In the genomic region with DNA sequence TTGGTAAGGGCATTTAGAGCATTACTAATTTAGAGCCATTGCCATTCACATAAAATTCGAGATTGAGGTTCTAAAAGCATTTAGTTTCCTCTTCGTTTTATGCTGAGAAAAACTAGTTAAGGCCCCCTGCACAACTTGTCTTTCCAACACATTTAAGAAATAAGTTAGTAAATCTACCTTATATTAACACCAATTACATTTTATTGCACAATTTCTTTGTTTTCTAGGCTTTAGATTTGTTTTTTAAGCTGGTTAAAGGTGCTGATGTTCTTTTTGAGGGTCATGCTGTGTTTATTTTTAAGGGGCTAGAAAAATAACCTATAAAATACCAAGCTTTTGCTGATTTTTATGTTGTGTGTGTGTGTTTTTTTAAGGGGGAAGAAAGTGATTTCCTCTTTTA, we compare ENCODE assay signal across 8 cellular contexts. TPM values are rescaled to one million over a fixed set of nuclear protein-coding genes. Genes with fewer than 3 reads are reported as not detected.
DNase-seq lines count a peak whose midpoint lies in the region; ATAC-seq lines count a peak whose summit lies in the region.

No MANE protein-coding gene starts in this region.

- POLR2A ChIA-PET in activated CD8-positive, alpha-beta T cell treated with anti-CD3 and anti-CD28 coated beads, Interleukin-2, amount 10 ng/mL, durations not matched to agents 7 days and 5 days (lab: Charles Lee): interaction anchor here (0.9 to 2.8 kb wide), 7 partner anchors 7 to 81 kb away, joined by 3 to 18 read pairs (median 4); no protein-coding TSS in a partner anchor

- H3K4me1 ChIP-seq in iPS-18a (ENCODE audit: control insufficient read depth, low read depth, low read length) (peaks cover 18% of the 10 kb centered on the region), subcutaneous abdominal adipose tissue (ENCODE audit: control insufficient read depth in 5 of 5, insufficient read depth in 5 of 5, low read length in 5 of 5) (peaks cover 0 to 54% (median 43%) of the 10 kb centered on the region in 5 donors)

- no peak for ATAC-seq in activated CD8-positive, alpha-beta memory T cell treated with anti-CD3 and anti-CD28 coated beads, Interleukin-2, amount 10 ng/mL, durations not matched to agents 7 days and 5 days
- no peak for ATAC-seq in activated CD8-positive, alpha-beta T cell treated with anti-CD3 and anti-CD28 coated beads, Interleukin-2, amount 10 ng/mL, durations not matched to agents 7 days and 5 days
- ATAC-seq in GM18502 (IDR thresholded peaks at IDR 0.05; ENCODE audit: poor library complexity, unreplicated experiment): no peak
- ATAC-seq in HG03521 (IDR thresholded peaks at IDR 0.05; ENCODE audit: unreplicated experiment): no peak

- H3K9ac ChIP-seq in iPS-18a (ENCODE audit: low read length) (peak overlapping the region; percentile 92), subcutaneous abdominal adipose tissue (ENCODE audit: low read length in 5 of 5) (peak overlapping the region in 4 of 5 donors; percentile 94 to 98 (median 97))

- peaks cover 14% of the 10 kb centered on the region for H3K36me3 Mint-ChIP-seq in activated CD8-positive, alpha-beta memory T cell treated with anti-CD3 and anti-CD28 coated beads, Interleukin-2, amount 10 ng/mL, durations not matched to agents 7 days and 5 days
- peaks cover 34% of the 10 kb centered on the region for H3K36me3 Mint-ChIP-seq in activated CD8-positive, alpha-beta T cell treated with anti-CD3 and anti-CD28 coated beads, Interleukin-2, amount 10 ng/mL, durations not matched to agents 7 days and 5 days (ENCODE audit: low read depth)

- H3K36me3 ChIP-seq in iPS-18a (ENCODE audit: control insufficient read depth, low read depth, low read length) (no peaks in the 10 kb centered on the region), subcutaneous abdominal adipose tissue (ENCODE audit: control insufficient read depth in 5 of 5, insufficient read depth in 5 of 5, low read length in 5 of 5) (peaks cover 0 to 14% (median 3%) of the 10 kb centered on the region in 5 donors)

- H3K4me3 ChIP-seq in iPS-18a (ENCODE audit: low read length): peak overlapping the region; percentile 98
- peak overlapping the region; percentile 83 to 98 (median 90) for H3K4me3 ChIP-seq in subcutaneous abdominal adipose tissue (ENCODE audit: low read depth in 1 of 5, low read length in 5 of 5)

- H3K9me3 ChIP-seq in iPS-18a (ENCODE audit: control insufficient read depth, low read depth, low read length): no peaks in the 10 kb centered on the region
- H3K9me3 ChIP-seq in subcutaneous abdominal adipose tissue (ENCODE audit: control insufficient read depth in 5 of 5, low read length in 5 of 5): no peaks in the 10 kb centered on the region

- H3K27me3 ChIP-seq in iPS-18a (ENCODE audit: control insufficient read depth, insufficient read depth, low read length) (no peaks in the 10 kb centered on the region), subcutaneous abdominal adipose tissue (ENCODE audit: control insufficient read depth in 5 of 5, insufficient read depth in 4 of 5, low read length in 5 of 5) (no peaks in the 10 kb centered on the region)

- CTCF ChIA-PET in activated CD8-positive, alpha-beta memory T cell treated with anti-CD3 and anti-CD28 coated beads, Interleukin-2, amount 10 ng/mL, durations not matched to agents 7 days and 5 days (lab: Charles Lee): interaction anchor here (0.6 to 1.8 kb wide), 5 partner anchors 10 to 110 kb away, joined by 3 to 4 read pairs (median 3); no protein-coding TSS in a partner anchor
- CTCF ChIA-PET in activated CD8-positive, alpha-beta T cell treated with anti-CD3 and anti-CD28 coated beads, Interleukin-2, amount 10 ng/mL, durations not matched to agents 7 days and 5 days (lab: Charles Lee): interaction anchor here (1.4 to 1.5 kb wide), 2 partner anchors 9 to 58 kb away, joined by 3 to 4 read pairs; no protein-coding TSS in a partner anchor

- peak overlapping the region; percentile 97 for H3K27ac Mint-ChIP-seq in activated CD8-positive, alpha-beta memory T cell treated with anti-CD3 and anti-CD28 coated beads, Interleukin-2, amount 10 ng/mL, durations not matched to agents 7 days and 5 days
- peak overlapping the region; percentile 95 for H3K27ac Mint-ChIP-seq in activated CD8-positive, alpha-beta T cell treated with anti-CD3 and anti-CD28 coated beads, Interleukin-2, amount 10 ng/mL, durations not matched to agents 7 days and 5 days

- H3K27ac ChIP-seq in iPS-18a (ENCODE audit: low read length) (no peak overlapping the region), subcutaneous abdominal adipose tissue (ENCODE audit: low read depth, low read length) (peak overlapping the region; percentile 94)

- no peaks in the 10 kb centered on the region for H3K9me3 Mint-ChIP-seq in activated CD8-positive, alpha-beta memory T cell treated with anti-CD3 and anti-CD28 coated beads, Interleukin-2, amount 10 ng/mL, durations not matched to agents 7 days and 5 days (ENCODE audit: low read depth)
- no peaks in the 10 kb centered on the region for H3K9me3 Mint-ChIP-seq in activated CD8-positive, alpha-beta T cell treated with anti-CD3 and anti-CD28 coated beads, Interleukin-2, amount 10 ng/mL, durations not matched to agents 7 days and 5 days (ENCODE audit: insufficient read depth)

- no peak for DNase-seq in activated CD8-positive, alpha-beta memory T cell treated with anti-CD3 and anti-CD28 coated beads, Interleukin-2, amount 10 ng/mL, durations not matched to agents 7 days and 5 days
- DNase-seq in activated CD8-positive, alpha-beta memory T cell treated with anti-CD3 and anti-CD28 coated beads, Interleukin-2, amount 50 U/mL, for 4 hours: no peak
- no peak for DNase-seq in activated CD8-positive, alpha-beta T cell treated with anti-CD3 and anti-CD28 coated beads, Interleukin-2, amount 10 ng/mL, durations not matched to agents 7 days and 5 days
- DNase-seq in kidney tubule cell (ENCODE audit: low spot score): no peak

- H3K27me3 Mint-ChIP-seq in activated CD8-positive, alpha-beta memory T cell treated with anti-CD3 and anti-CD28 coated beads, Interleukin-2, amount 10 ng/mL, durations not matched to agents 7 days and 5 days: no peaks in the 10 kb centered on the region
- H3K27me3 Mint-ChIP-seq in activated CD8-positive, alpha-beta T cell treated with anti-CD3 and anti-CD28 coated beads, Interleukin-2, amount 10 ng/mL, durations not matched to agents 7 days and 5 days (ENCODE audit: low read depth): no peaks in the 10 kb centered on the region

- peak overlapping the region; percentile 93 for H3K4me3 Mint-ChIP-seq in activated CD8-positive, alpha-beta memory T cell treated with anti-CD3 and anti-CD28 coated beads, Interleukin-2, amount 10 ng/mL, durations not matched to agents 7 days and 5 days
- peak overlapping the region; percentile 97 for H3K4me3 Mint-ChIP-seq in activated CD8-positive, alpha-beta T cell treated with anti-CD3 and anti-CD28 coated beads, Interleukin-2, amount 10 ng/mL, durations not matched to agents 7 days and 5 days

- peaks cover 46% of the 10 kb centered on the region for H3K4me1 Mint-ChIP-seq in activated CD8-positive, alpha-beta memory T cell treated with anti-CD3 and anti-CD28 coated beads, Interleukin-2, amount 10 ng/mL, durations not matched to agents 7 days and 5 days
- peaks cover 49% of the 10 kb centered on the region for H3K4me1 Mint-ChIP-seq in activated CD8-positive, alpha-beta T cell treated with anti-CD3 and anti-CD28 coated beads, Interleukin-2, amount 10 ng/mL, durations not matched to agents 7 days and 5 days (ENCODE audit: low read depth)

RNA-seq across cellular contexts. Expression of a gene that starts 1.2 kb away (rescaled TPM):
- 10 to 100 TPM; 33.4 to 36.4 TPM for total RNA-seq in activated CD8-positive, alpha-beta memory T cell treated with anti-CD3 and anti-CD28 coated beads, Interleukin-2, amount 10 ng/mL, durations not matched to agents 7 days and 5 days
- total RNA-seq in activated CD8-positive, alpha-beta T cell treated with anti-CD3 and anti-CD28 coated beads, Interleukin-2, amount 10 ng/mL, durations not matched to agents 7 days and 5 days: 10 to 100 TPM; 36.6 to 37.5 TPM

RNA-seq across cellular contexts. Expression of a gene that starts 1.4 kb away (rescaled TPM):
- total RNA-seq in activated CD8-positive, alpha-beta memory T cell treated with anti-CD3 and anti-CD28 coated beads, Interleukin-2, amount 10 ng/mL, durations not matched to agents 7 days and 5 days: 10 to 100 TPM; 26.9 to 29.6 TPM
- 10 to 100 TPM; 27.5 to 29.3 TPM for total RNA-seq in activated CD8-positive, alpha-beta T cell treated with anti-CD3 and anti-CD28 coated beads, Interleukin-2, amount 10 ng/mL, durations not matched to agents 7 days and 5 days

RNA-seq across cellular contexts. Expression of a gene that starts 59.2 kb away (rescaled TPM):
- total RNA-seq in activated CD8-positive, alpha-beta memory T cell treated with anti-CD3 and anti-CD28 coated beads, Interleukin-2, amount 10 ng/mL, durations not matched to agents 7 days and 5 days: 100 to 1,000 TPM; 187 to 209 TPM
- 100 to 1,000 TPM; 262 to 275 TPM for total RNA-seq in activated CD8-positive, alpha-beta T cell treated with anti-CD3 and anti-CD28 coated beads, Interleukin-2, amount 10 ng/mL, durations not matched to agents 7 days and 5 days
